ENCODE assay signal across 14 cellular contexts in genomic region chr12:116159175-116159574, GRCh38.
DNase-seq lines count a peak whose midpoint lies in the region; ATAC-seq, FAIRE-seq and TF ChIP-seq lines count a peak whose summit lies in the region.
"Had no signal": no experiment of that assay in that cellular context is flagged by ENCODE, and none has a peak within 500 bp of the region (broad histone marks: within the 10 kb centered on the region; RNA-seq: fewer than 3 reads in every experiment).

No MANE protein-coding gene starts in this region.

- no peak overlapping the region for H3K4me3 Mint-ChIP-seq in stimulated activated effector memory CD8-positive, alpha-beta T cell treated with anti-CD3 and anti-CD28 coated beads, Interleukin-12 subunit alpha, Interleukin-12 subunit beta, amount 100 ng/mL, for 72 hours
- H3K4me3 Mint-ChIP-seq: activated T-helper 1 cell treated with anti-CD3 and anti-CD28 coated beads, Interleukin-12 subunit alpha, Interleukin-12 subunit beta, Interleukin-2, Interleukin-4 antibody, amounts not matched to agents 30 ng/mL and 10 ng/mL and 1 ng/mL, durations not matched to agents 14 hours and 24 hours and 36 hours had no signal

- H3K4me1 ChIP-seq in cardiac muscle cell (ENCODE audit: low read depth) (peaks cover 54% of the 10 kb centered on the region), colonic mucosa (peaks cover 2% of the 10 kb centered on the region)

- no peak overlapping the region for H3K4me3 ChIP-seq in cardiac muscle cell
- no peak overlapping the region for H3K4me3 ChIP-seq in colonic mucosa
- H3K4me3 ChIP-seq: lower lobe of right lung had no signal

- peaks cover 21% of the 10 kb centered on the region for H3K4me1 Mint-ChIP-seq in stimulated activated effector memory CD8-positive, alpha-beta T cell treated with anti-CD3 and anti-CD28 coated beads, Interleukin-12 subunit alpha, Interleukin-12 subunit beta, amount 100 ng/mL, for 72 hours

- H3K36me3 ChIP-seq in cardiac muscle cell (no peaks in the 10 kb centered on the region), colonic mucosa (no peaks in the 10 kb centered on the region)
- H3K36me3 ChIP-seq: lower lobe of right lung, WERI-Rb-1 had no signal

- TF ChIP-seq POLR2A in GM18505 (IDR thresholded peaks at IDR 0.05; ENCODE audit: borderline replicate concordance, extremely low read depth, insufficient read depth, insufficient read length) = no peak

- H3K27me3 ChIP-seq in cardiac muscle cell (no peaks in the 10 kb centered on the region), colonic mucosa (no peaks in the 10 kb centered on the region)

- H3K9me3 Mint-ChIP-seq in stimulated activated effector memory CD8-positive, alpha-beta T cell treated with anti-CD3 and anti-CD28 coated beads, Interleukin-12 subunit alpha, Interleukin-12 subunit beta, amount 100 ng/mL, for 72 hours = no peaks in the 10 kb centered on the region
- H3K9me3 Mint-ChIP-seq: activated T-helper 1 cell treated with anti-CD3 and anti-CD28 coated beads, Interleukin-12 subunit alpha, Interleukin-12 subunit beta, Interleukin-2, Interleukin-4 antibody, amounts not matched to agents 30 ng/mL and 10 ng/mL and 1 ng/mL, durations not matched to agents 14 hours and 24 hours and 36 hours had no signal

- FAIRE-seq in frontal cortex (lab: Jason Lieb, UNC) = peak; percentile 30
- FAIRE-seq: HTR-8/SVneo had no signal

- no peak overlapping the region for H3K9ac ChIP-seq in colonic mucosa (ENCODE audit: low read depth in 2 of 2, low read length in 2 of 2)

- H3K9me3 ChIP-seq in cardiac muscle cell (ENCODE audit: low read depth) (no peaks in the 10 kb centered on the region), colonic mucosa (no peaks in the 10 kb centered on the region)
- H3K9me3 ChIP-seq: lower lobe of right lung had no signal

- H3K27ac ChIP-seq in cardiac muscle cell = peak overlapping the region; percentile 65
- H3K27ac ChIP-seq in colonic mucosa = no peak overlapping the region
- H3K27ac ChIP-seq: lower lobe of right lung, WERI-Rb-1 had no signal

- DNase-seq in cardiac muscle cell (ENCODE audit: low read depth in 1 of 2, low spot score in 1 of 2) = peak; percentile 44 to 83
- no peak for DNase-seq in Right ventricle myocardium superior
- DNase-seq in frontal cortex (ENCODE audit: low spot score in 2 of 2) = no peak
- no peak for DNase-seq in colonic mucosa
- DNase-seq in stimulated activated effector memory CD8-positive, alpha-beta T cell treated with anti-CD3 and anti-CD28 coated beads, Interleukin-12 subunit alpha, Interleukin-12 subunit beta, amount 100 ng/mL, for 72 hours (ENCODE audit: low spot score in 2 of 2) = no peak
- DNase-seq: lower lobe of right lung; NCI-H1930; stimulated activated CD4-positive, alpha-beta T cell treated with anti-CD3 and anti-CD28 coated beads, Interleukin-4, amount 100 ng/mL, for 4 hours; WERI-Rb-1 had no signal

- no peaks in the 10 kb centered on the region for H3K36me3 Mint-ChIP-seq in stimulated activated effector memory CD8-positive, alpha-beta T cell treated with anti-CD3 and anti-CD28 coated beads, Interleukin-12 subunit alpha, Interleukin-12 subunit beta, amount 100 ng/mL, for 72 hours

- no peak overlapping the region for H3K27ac Mint-ChIP-seq in stimulated activated effector memory CD8-positive, alpha-beta T cell treated with anti-CD3 and anti-CD28 coated beads, Interleukin-12 subunit alpha, Interleukin-12 subunit beta, amount 100 ng/mL, for 72 hours
- H3K27ac Mint-ChIP-seq: activated T-helper 1 cell treated with anti-CD3 and anti-CD28 coated beads, Interleukin-12 subunit alpha, Interleukin-12 subunit beta, Interleukin-2, Interleukin-4 antibody, amounts not matched to agents 30 ng/mL and 10 ng/mL and 1 ng/mL, durations not matched to agents 14 hours and 24 hours and 36 hours had no signal

- intact Hi-C loops in Right ventricle myocardium superior (cut with DNase I) (no loop called here), colonic mucosa (cut with DNase I) (no loop called here)

- TF ChIP-seq CTCF in cardiac muscle cell (IDR thresholded peaks at IDR 0.05; ENCODE audit: low read depth, low read length) = no peak
- TF ChIP-seq CTCF in colonic mucosa (IDR thresholded peaks at IDR 0.05) = no peak

- ATAC-seq in Right ventricle myocardium superior (ENCODE audit: poor library complexity) (no peak), SK-N-SH treated with all-trans-retinoic acid at 6 μM for 48 hours (peak; percentile 79), GM18505 (IDR thresholded peaks at IDR 0.05; ENCODE audit: unreplicated experiment) (no peak), GM19452 (IDR thresholded peaks at IDR 0.05; ENCODE audit: unreplicated experiment) (no peak)
- no peak for ATAC-seq in stimulated activated effector memory CD8-positive, alpha-beta T cell treated with anti-CD3 and anti-CD28 coated beads, Interleukin-12 subunit alpha, Interleukin-12 subunit beta, amount 100 ng/mL, for 72 hours
- ATAC-seq: lower lobe of right lung had no signal

TF ChIP-seq in SK-N-SH treated with all-trans-retinoic acid at 6 μM for 48 hours, 23 proteins besides CTCF, POLR2A, EP300 and RAD21:
- TF ChIP-seq TOX (CRISPR knock-in tag; IDR thresholded peaks at IDR 0.05; ENCODE audit: borderline replicate concordance) (no peak), TCF4 (CRISPR knock-in tag; IDR thresholded peaks at IDR 0.05; ENCODE audit: borderline replicate concordance) (peak; percentile 84), ISL1 (CRISPR knock-in tag; IDR thresholded peaks at IDR 0.05) (peak; percentile 78), ZFP30 (CRISPR knock-in tag; IDR thresholded peaks at IDR 0.05) (no peak), OSR1 (CRISPR knock-in tag; IDR thresholded peaks at IDR 0.05) (no peak)

Comparison
In these comparisons a context has a peak if more than half of its experiments do, and no peak if none do; other contexts are left out.
1. DNase-seq: peak in cardiac muscle cell (2 of 2); none in Right ventricle myocardium superior (single experiment), frontal cortex (0 of 2), colonic mucosa (single experiment) and stimulated activated effector memory CD8-positive, alpha-beta T cell treated with anti-CD3 and anti-CD28 coated beads, Interleukin-12 subunit alpha, Interleukin-12 subunit beta, amount 100 ng/mL, for 72 hours (0 of 2).